In the genomic region with DNA sequence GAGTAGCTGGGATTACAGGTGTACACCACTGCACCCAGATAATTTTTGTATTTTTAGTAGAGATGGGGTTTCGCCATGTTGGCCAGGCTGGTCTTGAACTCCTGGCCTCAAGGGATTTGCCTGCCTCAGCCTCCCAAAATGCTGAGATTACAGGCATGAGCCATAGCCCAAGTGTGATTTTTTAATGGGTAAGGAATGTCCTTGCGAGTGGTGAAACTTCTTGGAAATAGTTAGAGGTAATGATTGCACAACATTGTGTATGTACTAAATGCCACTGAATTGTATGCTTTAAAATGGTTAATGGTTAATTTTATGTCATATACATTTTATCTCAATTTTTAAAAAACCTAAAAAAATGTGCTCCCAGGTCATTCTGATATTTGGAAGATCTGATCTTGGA, we compare ENCODE assay signal across 19 cellular contexts. TPM values are rescaled to one million over a fixed set of nuclear protein-coding genes. Genes with fewer than 3 reads are reported as not detected.
A peak's percentile ranks its signal among the peaks of the same experiment; 100 is the strongest.
DNase-seq lines count a peak whose midpoint lies in the region; ATAC-seq and TF ChIP-seq lines count a peak whose summit lies in the region.
"Had no signal": no experiment of that assay in that cellular context is flagged by ENCODE, and none has a peak within 500 bp of the region (broad histone marks: within the 10 kb centered on the region; RNA-seq: fewer than 3 reads in every experiment).

No MANE protein-coding gene starts in this region.

- H3K4me3 Mint-ChIP-seq in CD4-positive, CD25-positive, alpha-beta regulatory T cell: peak overlapping the region in 1 of 4 donors; percentile 18
- peak overlapping the region in 1 of 10 donors; percentile 5 for H3K4me3 Mint-ChIP-seq in naive thymus-derived CD8-positive, alpha-beta T cell
- H3K4me3 Mint-ChIP-seq: HFFc6 had no signal

- H3K27ac Mint-ChIP-seq in CD4-positive, CD25-positive, alpha-beta regulatory T cell: peak overlapping the region in 2 of 3 donors; percentile 7 to 12
- peak overlapping the region in 6 of 10 donors; percentile 34 to 94 (median 80) for H3K27ac Mint-ChIP-seq in naive thymus-derived CD8-positive, alpha-beta T cell
- H3K27ac Mint-ChIP-seq: HFFc6 had no signal

- TF ChIP-seq CTCF in fibroblast of pulmonary artery (IDR thresholded peaks at IDR 0.05; ENCODE audit: low read length, missing control alignments): no peak

- H3K36me3 ChIP-seq in CD4-positive, CD25-positive, alpha-beta regulatory T cell (ENCODE audit: control insufficient read depth, insufficient read depth, low read length): no peaks in the 10 kb centered on the region

- no peak overlapping the region for H3K4me3 ChIP-seq in CD4-positive, CD25-positive, alpha-beta regulatory T cell (ENCODE audit: low read depth, low read length)
- H3K4me3 ChIP-seq in fibroblast of pulmonary artery (replicated peaks; ENCODE audit: low read depth, low read length): no peak overlapping the region

- peaks cover 68% of the 10 kb centered on the region for H3K4me1 ChIP-seq in CD4-positive, CD25-positive, alpha-beta regulatory T cell (ENCODE audit: control insufficient read depth, insufficient read depth, low read length, poor library complexity, severe bottlenecking)

- no peak for ATAC-seq in CD4-positive, CD25-positive, alpha-beta regulatory T cell (ENCODE audit: low read depth in 2 of 2)
- ATAC-seq in naive thymus-derived CD8-positive, alpha-beta T cell: no peak
- ATAC-seq: Panc1, Right ventricle myocardium inferior had no signal

- H3K4me1 Mint-ChIP-seq in CD4-positive, CD25-positive, alpha-beta regulatory T cell: peaks cover 32 to 90% (median 52%) of the 10 kb centered on the region in 4 donors
- peaks cover 36 to 86% (median 69%) of the 10 kb centered on the region in 4 donors for H3K4me1 Mint-ChIP-seq in naive thymus-derived CD8-positive, alpha-beta T cell

- H3K9me3 ChIP-seq in CD4-positive, CD25-positive, alpha-beta regulatory T cell (ENCODE audit: control insufficient read depth in 2 of 2, low read length in 2 of 2): no peaks in the 10 kb centered on the region

- H3K27me3 Mint-ChIP-seq in CD4-positive, CD25-positive, alpha-beta regulatory T cell: no peaks in the 10 kb centered on the region
- H3K27me3 Mint-ChIP-seq in naive thymus-derived CD8-positive, alpha-beta T cell: no peaks in the 10 kb centered on the region

- H3K27me3 ChIP-seq in CD4-positive, CD25-positive, alpha-beta regulatory T cell (ENCODE audit: control insufficient read depth, insufficient read depth, low read length): no peaks in the 10 kb centered on the region

- H3K9me3 Mint-ChIP-seq in CD4-positive, CD25-positive, alpha-beta regulatory T cell: peaks cover 0 to 7% (median 0%) of the 10 kb centered on the region in 7 donors
- H3K9me3 Mint-ChIP-seq in naive thymus-derived CD8-positive, alpha-beta T cell: peaks cover 0 to 8% (median 3%) of the 10 kb centered on the region in 9 donors

- peak overlapping the region; percentile 56 for H3K27ac ChIP-seq in CD4-positive, CD25-positive, alpha-beta regulatory T cell (ENCODE audit: insufficient read depth, low read length, poor library complexity, severe bottlenecking)

- POLR2A ChIA-PET in naive thymus-derived CD8-positive, alpha-beta T cell (lab: Charles Lee): interaction anchor here (1.2 kb wide), 1 partner anchor 43 kb away, joined by 3 read pairs; no protein-coding TSS in a partner anchor

- no peak for DNase-seq in CD4-positive, CD25-positive, alpha-beta regulatory T cell
- DNase-seq in NCI-H226 (peak; percentile 50), fibroblast of pulmonary artery (ENCODE audit: low read depth) (peak; percentile 77), SKM-1 (lab: John Stamatoyannopoulos, UW; ENCODE audit: unreplicated experiment) (no peak), DMS 273 (lab: John Stamatoyannopoulos, UW; ENCODE audit: unreplicated experiment) (no peak), SHP77 (lab: John Stamatoyannopoulos, UW) (no peak)
- no peak for DNase-seq in naive thymus-derived CD8-positive, alpha-beta T cell
- DNase-seq: AML-193, Calu3, DND-41, HFFc6, KBM-7, MM.1S, NCI-H1105 treated with DMSO at 0.1 percent for 48 hours, NCI-H187 treated with DMSO at 0.1 percent for 48 hours, NCI-H2171, NCI-H82 had no signal

- peaks cover 4% of the 10 kb centered on the region for H3K36me3 Mint-ChIP-seq in CD4-positive, CD25-positive, alpha-beta regulatory T cell
- H3K36me3 Mint-ChIP-seq in naive thymus-derived CD8-positive, alpha-beta T cell: peaks cover 0 to 4% (median 0%) of the 10 kb centered on the region in 3 donors

RNA-seq across cellular contexts. Expression of a gene that starts 59.9 kb away (rescaled TPM):
- total RNA-seq in CD4-positive, CD25-positive, alpha-beta regulatory T cell: 234 TPM
- 10 to 100 TPM; 25.3 to 59.8 (median 45.8) TPM for polyA plus RNA-seq in CD4-positive, CD25-positive, alpha-beta regulatory T cell
- total RNA-seq in naive thymus-derived CD8-positive, alpha-beta T cell: 100 to 1,000 TPM; 126 to 131 TPM
- 10 to 100 TPM; 39.5 to 64.7 (median 54.9) TPM for polyA plus RNA-seq in naive thymus-derived CD8-positive, alpha-beta T cell

Comparison
In these comparisons a context has a peak if more than half of its experiments do, and no peak if none do; other contexts are left out.
1. DNase-seq: peak in NCI-H226 (single experiment) and fibroblast of pulmonary artery (single experiment); none in CD4-positive, CD25-positive, alpha-beta regulatory T cell (0 of 3), naive thymus-derived CD8-positive, alpha-beta T cell (0 of 10), SKM-1 (single experiment), DMS 273 (single experiment) and SHP77 (0 of 2).